ENCODE assay signal across 16 cellular contexts in the genomic region with DNA sequence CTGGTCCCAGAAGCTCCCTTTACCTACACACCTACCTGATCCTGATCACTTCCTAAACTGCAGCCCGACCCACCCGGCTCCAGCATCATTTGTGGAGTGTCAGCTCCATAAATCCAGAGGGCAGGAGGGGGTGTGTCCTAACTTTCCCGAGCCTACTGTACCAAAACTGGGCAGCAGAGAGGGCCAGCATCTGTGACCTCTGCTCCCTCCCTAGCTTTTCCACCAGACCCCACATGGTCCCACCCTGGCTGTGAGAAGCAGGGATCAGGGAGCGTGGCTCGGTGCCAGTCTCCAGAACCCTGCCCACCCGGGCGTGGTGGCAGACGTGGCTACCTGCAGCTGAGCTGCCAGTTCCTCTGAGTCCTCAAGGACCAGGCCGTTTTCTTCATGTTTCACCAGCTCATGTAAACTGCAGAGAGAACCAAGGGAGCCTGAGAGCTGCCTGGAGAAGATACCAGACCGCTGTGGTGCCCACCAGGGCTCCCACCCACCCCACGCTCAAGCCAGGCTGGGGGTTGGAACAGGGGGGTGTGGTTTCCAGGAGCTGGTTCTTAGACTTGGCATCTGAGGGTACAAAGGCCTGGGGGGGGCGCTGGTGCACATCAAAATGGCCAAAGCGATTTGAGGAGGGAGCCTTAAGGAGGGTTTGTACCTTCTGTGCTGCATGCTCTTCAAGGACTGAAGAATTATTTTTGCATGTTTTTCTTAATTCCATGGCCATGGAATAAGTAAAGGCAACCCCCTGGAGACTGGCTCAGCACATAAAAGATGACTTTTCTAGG.
"Had no signal": no experiment of that assay in that cellular context is flagged by ENCODE, and none has a peak within 500 bp of the region (broad histone marks: within the 10 kb centered on the region; RNA-seq: fewer than 3 reads in every experiment).

No MANE protein-coding gene starts in this region.

- H3K36me3 Mint-ChIP-seq: natural killer cell treated with Interleukin-12 subunit alpha and Interleukin-12 subunit beta and Interleukin-15 and Interleukin-18, amount 100 ng/mL, for 72 hours had no signal

- H3K4me3 Mint-ChIP-seq: activated T-cell treated with anti-CD3 and anti-CD28 coated beads, Interleukin-2, amount 50 U/mL, for 72 hours; natural killer cell treated with Interleukin-12 subunit alpha and Interleukin-12 subunit beta and Interleukin-15 and Interleukin-18, amount 100 ng/mL, for 72 hours; stimulated activated naive CD8-positive, alpha-beta T cell treated with anti-CD3 and anti-CD28 coated beads, Interleukin-15, Interleukin-2, amounts not matched to agents 100 ng/mL and 50 ng/mL, for 24 hours; T-helper 1 cell treated with Interleukin-12 subunit alpha and Interleukin-12 subunit beta and Interleukin-4 antibody, amounts not matched to agents 30 μg/mL and 1 μg/mL, for 36 hours had no signal

- H3K4me3 ChIP-seq: psoas muscle had no signal

- H3K27me3 Mint-ChIP-seq: stimulated activated naive CD8-positive, alpha-beta T cell treated with anti-CD3 and anti-CD28 coated beads, Interleukin-15, Interleukin-2, amounts not matched to agents 100 ng/mL and 50 ng/mL, for 24 hours had no signal

- H3K27ac Mint-ChIP-seq: activated T-cell treated with anti-CD3 and anti-CD28 coated beads, Interleukin-2, amount 50 U/mL, for 72 hours; natural killer cell treated with Interleukin-12 subunit alpha and Interleukin-12 subunit beta and Interleukin-15 and Interleukin-18, amount 100 ng/mL, for 72 hours; stimulated activated naive CD8-positive, alpha-beta T cell treated with anti-CD3 and anti-CD28 coated beads, Interleukin-15, Interleukin-2, amounts not matched to agents 100 ng/mL and 50 ng/mL, for 24 hours; T-helper 1 cell treated with Interleukin-12 subunit alpha and Interleukin-12 subunit beta and Interleukin-4 antibody, amounts not matched to agents 30 μg/mL and 1 μg/mL, for 36 hours had no signal

- H3K9me3 ChIP-seq: psoas muscle had no signal

- DNase-seq: activated CD4-positive, alpha-beta T cell treated with anti-CD3 and anti-CD28 coated beads, Interleukin-2, amount 50 U/mL, for 48 hours; activated CD8-positive, alpha-beta memory T cell treated with anti-CD3 and anti-CD28 coated beads, Interleukin-2, amount 50 U/mL, for 4 hours; activated gamma-delta T cell treated with Interleukin-2 at 50 U/mL for 16 hours; aorta; foreskin melanocyte; head of caudate nucleus; islet precursor cell; mammary epithelial cell; psoas muscle; stimulated activated CD4-positive, alpha-beta T cell treated with anti-CD3 and anti-CD28 coated beads, Interleukin-2, amount 100 ng/mL, for 48 hours had no signal

- H3K9me3 Mint-ChIP-seq: activated T-cell treated with anti-CD3 and anti-CD28 coated beads, Interleukin-2, amount 50 U/mL, for 72 hours; natural killer cell treated with Interleukin-12 subunit alpha and Interleukin-12 subunit beta and Interleukin-15 and Interleukin-18, amount 100 ng/mL, for 72 hours; stimulated activated naive CD8-positive, alpha-beta T cell treated with anti-CD3 and anti-CD28 coated beads, Interleukin-15, Interleukin-2, amounts not matched to agents 100 ng/mL and 50 ng/mL, for 24 hours; T-helper 1 cell treated with Interleukin-12 subunit alpha and Interleukin-12 subunit beta and Interleukin-4 antibody, amounts not matched to agents 30 μg/mL and 1 μg/mL, for 36 hours had no signal

- ATAC-seq: activated T-cell treated with anti-CD3 and anti-CD28 coated beads, Interleukin-2, amount 50 U/mL, for 72 hours; left lobe of liver; natural killer cell treated with Interleukin-12 subunit alpha and Interleukin-12 subunit beta and Interleukin-15 and Interleukin-18, amount 100 ng/mL, for 72 hours; psoas muscle; sciatic nerve had no signal

- H3K27ac ChIP-seq: psoas muscle had no signal

- H3K4me1 ChIP-seq: psoas muscle had no signal
